In genomic region chr6:160267102-160267501, GRCh38 we compare ENCODE assay signal across 25 cellular contexts. TPM values are rescaled to one million over a fixed set of nuclear protein-coding genes. Genes with fewer than 3 reads are reported as not detected.
DNase-seq lines count a peak whose midpoint lies in the region; ATAC-seq, FAIRE-seq and TF ChIP-seq lines count a peak whose summit lies in the region.
"Had no signal": no experiment of that assay in that cellular context is flagged by ENCODE, and none has a peak within 500 bp of the region (broad histone marks: within the 10 kb centered on the region; RNA-seq: fewer than 3 reads in every experiment).

No MANE protein-coding gene starts in this region.

- peaks cover 0 to 2% (median under 1%) of the 10 kb centered on the region in 4 experiments; a peak in 1 of 7 replicates for H3K4me1 ChIP-seq in H1 (replicated peaks in 1 of 4; ENCODE audit: control insufficient read depth in 3 of 4, insufficient read depth in 4 of 4, low read length in 3 of 4)
- no peaks in the 10 kb centered on the region for H3K4me1 ChIP-seq in ascending aorta

- ATAC-seq in T-helper 17 cell = no peak
- ATAC-seq: GM23338, HCT116 had no signal

- no peak overlapping the region for H4K5ac ChIP-seq in H1 (ENCODE audit: insufficient read length, low read depth, low read length)

- peaks cover 21% of the 10 kb centered on the region for H3K27me3 Mint-ChIP-seq in T-helper 17 cell

- FAIRE-seq in H1 (lab: Jason Lieb, UNC) = no peak
- FAIRE-seq: GM12891, GM18507 had no signal

- H4K8ac ChIP-seq in H1 (ENCODE audit: extremely low read depth, insufficient read depth, low read length) = no peak overlapping the region

- H3K23ac ChIP-seq in H1 (ENCODE audit: insufficient read length) = no peak overlapping the region

- no peak overlapping the region for H3K27ac Mint-ChIP-seq in T-helper 17 cell
- H3K27ac Mint-ChIP-seq: CD4-positive, alpha-beta memory T cell; GM23338; HFFc6 had no signal

- H3K36me3 Mint-ChIP-seq in T-helper 17 cell (ENCODE audit: low read depth) = no peaks in the 10 kb centered on the region
- H3K36me3 Mint-ChIP-seq: CD14-positive monocyte; CD4-positive, alpha-beta memory T cell had no signal

- H3K4ac ChIP-seq in H1 (replicated peaks; ENCODE audit: insufficient read length, low read depth, low read length) = no peak overlapping the region

- H3K9me3 ChIP-seq in H1 (ENCODE audit: insufficient read depth in 2 of 2, low read depth in 1 of 2, low read length in 1 of 2) = no peaks in the 10 kb centered on the region
- no peaks in the 10 kb centered on the region for H3K9me3 ChIP-seq in ascending aorta
- no peaks in the 10 kb centered on the region for H3K9me3 ChIP-seq in T-helper 17 cell (ENCODE audit: control insufficient read depth, low read length, poor library complexity, severe bottlenecking)
- H3K9me3 ChIP-seq: BLaER1 had no signal

- TF ChIP-seq EP300 in H1 (IDR thresholded peaks at IDR 0.05; ENCODE audit: borderline replicate concordance in 1 of 2, low read depth in 2 of 2, low read length in 2 of 2) = no peak

- H2BK20ac ChIP-seq in H1 (ENCODE audit: low read length) = no peak overlapping the region

- H3K23me2 ChIP-seq in H1 (ENCODE audit: low read depth, low read length) = no peaks in the 10 kb centered on the region

- H3K14ac ChIP-seq in H1 (ENCODE audit: insufficient read length) = no peak overlapping the region

- no peak overlapping the region for H3K9ac ChIP-seq in H1 (replicated peaks in 1 of 4; ENCODE audit: extremely low read depth in 1 of 4, low read depth in 3 of 4, low read length in 3 of 4)
- H3K9ac ChIP-seq: BLaER1 had no signal

- no peak overlapping the region for H2BK15ac ChIP-seq in H1 (ENCODE audit: low read length)

- no peak overlapping the region for H2AK5ac ChIP-seq in H1 (ENCODE audit: low read depth, low read length)

- no peak overlapping the region for H2AFZ ChIP-seq in H1 (ENCODE audit: low read length)
- H2AFZ ChIP-seq: GM23338 had no signal

- H2BK5ac ChIP-seq in H1 (ENCODE audit: low read depth, low read length) = no peak overlapping the region

- no peak overlapping the region for H4K91ac ChIP-seq in H1 (replicated peaks; ENCODE audit: insufficient read length, low read length)

- no peak overlapping the region for H3K4me3 ChIP-seq in H1 (ENCODE audit: extremely low read depth in 1 of 4, insufficient read depth in 2 of 4, low read depth in 3 of 4, low read length in 4 of 4)
- no peak overlapping the region for H3K4me3 ChIP-seq in ascending aorta
- H3K4me3 ChIP-seq: BLaER1, GM23338 had no signal

- no peaks in the 10 kb centered on the region for H3K79me2 ChIP-seq in H1 (ENCODE audit: control insufficient read depth in 1 of 2, insufficient read depth in 2 of 2, low read length in 2 of 2)

- no peak overlapping the region for H2BK120ac ChIP-seq in H1 (replicated peaks; ENCODE audit: low read depth, low read length)

- H3K27ac ChIP-seq in H1 (ENCODE audit: low read depth, low read length) = no peak overlapping the region
- no peak overlapping the region for H3K27ac ChIP-seq in ascending aorta
- H3K27ac ChIP-seq: BLaER1, HL-60 had no signal

- H3K27me3 ChIP-seq in H1 (replicated peaks in 1 of 4; ENCODE audit: control insufficient read depth in 3 of 4, extremely low read depth in 1 of 4, insufficient read depth in 3 of 4, low read length in 3 of 4) (no peaks in the 10 kb centered on the region), ascending aorta (no peaks in the 10 kb centered on the region)
- H3K27me3 ChIP-seq: BLaER1 had no signal

- H3K79me1 ChIP-seq in H1 (ENCODE audit: low read depth, low read length) = no peaks in the 10 kb centered on the region

- no peak overlapping the region for H3K18ac ChIP-seq in H1 (ENCODE audit: extremely low read depth, low read length)

- 97% methylated on average over 6 of the region's 6 CpGs; no CpG with 5 or more reads in 1 of the 2 experiments for WGBS in H1 (ENCODE audit: extremely low coverage in 1 of 2, insufficient coverage in 1 of 2, insufficient read length in 1 of 2, insufficient replicate concordance in 2 of 2, low coverage in 1 of 2, low lambda C conversion rate in 2 of 2, missing lambda C conversion rate in 1 of 2), 2 experiments

- DNase-seq in RPMI7951 (ENCODE audit: low read depth) (peak; percentile 38), H1 (ENCODE audit: low read depth in 1 of 2, low spot score in 2 of 2) (no peak), left kidney (ENCODE audit: low read depth, low spot score) (peak; percentile 50), ascending aorta (ENCODE audit: low spot score in 2 of 2) (no peak), T-helper 17 cell (no peak)
- DNase-seq in activated CD8-positive, alpha-beta memory T cell treated with anti-CD3 and anti-CD28 coated beads for 24 hours = no peak
- DNase-seq: 8988T; CD4-positive, alpha-beta memory T cell; DMS153; DMS79; GF-D8; H7; HFFc6; IMR-90 had no signal

- no peaks in the 10 kb centered on the region for H4K20me1 ChIP-seq in H1 (replicated peaks in 1 of 2; ENCODE audit: control insufficient read depth in 1 of 2, insufficient read depth in 2 of 2, low read length in 2 of 2)
- H4K20me1 ChIP-seq: BLaER1 had no signal

- CTCF ChIA-PET in H1 (lab: Charles Lee; ENCODE audit: partially characterized antibody) = interaction anchor here (0.6 to 1.8 kb wide), 6 partner anchors 20 to 129 kb away, joined by 3 to 4 read pairs (median 3); no protein-coding TSS in a partner anchor

- peak; percentile 10 to 19; a peak in 1 of 4 replicates for TF ChIP-seq RAD21 in H1 (IDR thresholded peaks at IDR 0.05 in 1 of 2, conservative IDR thresholded peaks at IDR 0.05 in 1 of 2; ENCODE audit: low read depth in 2 of 2, low read length in 2 of 2)

- no peak overlapping the region for H2BK12ac ChIP-seq in H1 (ENCODE audit: low read depth, low read length)

- no peaks in the 10 kb centered on the region for H3K36me3 ChIP-seq in H1 (ENCODE audit: control insufficient read depth in 2 of 4, insufficient read depth in 4 of 4, low read length in 3 of 4)
- H3K36me3 ChIP-seq in ascending aorta = no peaks in the 10 kb centered on the region
- H3K36me3 ChIP-seq: BLaER1 had no signal

- 0 out of 3 replicates have a peak, but pooled peaks have one; percentile 6 for TF ChIP-seq CTCF in GM12872 (IDR thresholded peaks at IDR 0.05; ENCODE audit: insufficient read depth, low read depth, low read length)
- TF ChIP-seq CTCF in H1 (IDR thresholded peaks at IDR 0.05; ENCODE audit: control extremely low read depth in 1 of 3, insufficient read depth in 1 of 3, low read depth in 1 of 3, low read length in 3 of 3) = no peak
- no peak for TF ChIP-seq CTCF in ascending aorta (IDR thresholded peaks at IDR 0.05)

- POLR2A ChIA-PET in H1 (lab: Charles Lee; ENCODE audit: partially characterized antibody) = no interaction called here

- no peak overlapping the region for H3K56ac ChIP-seq in H1 (replicated peaks; ENCODE audit: insufficient read length, low read depth, low read length)

- TF ChIP-seq POLR2A in H1 (IDR thresholded peaks at IDR 0.05; ENCODE audit: control extremely low read depth in 1 of 2, low read depth in 2 of 2, low read length in 2 of 2) = no peak

- H3K4me2 ChIP-seq in H1 (ENCODE audit: insufficient read depth in 1 of 2, low read depth in 2 of 2, low read length in 2 of 2) = no peak overlapping the region
- H3K4me2 ChIP-seq: BLaER1, GM23338 had no signal

- intact Hi-C loops in ascending aorta (cut with DNase I) = no loop called here

- H3K4me3 Mint-ChIP-seq in T-helper 17 cell = no peak overlapping the region
- H3K4me3 Mint-ChIP-seq: CD14-positive monocyte, GM23338, HFFc6 had no signal

- H3K4me1 Mint-ChIP-seq in T-helper 17 cell = peaks cover 7% of the 10 kb centered on the region
- H3K4me1 Mint-ChIP-seq: CD14-positive monocyte had no signal

TF ChIP-seq in H1, 55 proteins besides CTCF, POLR2A, EP300 and RAD21 (continues in another document):
- TF ChIP-seq FOSL1 (IDR thresholded peaks at IDR 0.05; ENCODE audit: insufficient read depth, low read depth, low read length) (no peak), YY1 (IDR thresholded peaks at IDR 0.05; ENCODE audit: low read depth, low read length) (no peak), EZH2 (IDR thresholded peaks at IDR 0.05; ENCODE audit: low read depth, low read length, severe bottlenecking) (no peak), CEBPB (IDR thresholded peaks at IDR 0.05; ENCODE audit: low read depth, low read length) (no peak), NANOG (IDR thresholded peaks at IDR 0.05; ENCODE audit: insufficient read depth, low read depth, low read length, poor library complexity, severe bottlenecking) (no peak), GTF2F1 (IDR thresholded peaks at IDR 0.05; ENCODE audit: borderline replicate concordance, low read depth, low read length) (no peak), TEAD4 (IDR thresholded peaks at IDR 0.05; ENCODE audit: low read depth, low read length) (no peak), HDAC2 (IDR thresholded peaks at IDR 0.05; ENCODE audit: borderline replicate concordance in 1 of 2, low read depth in 2 of 2, low read length in 2 of 2) (no peak), SP1 (IDR thresholded peaks at IDR 0.05; ENCODE audit: low read depth, low read length) (no peak), BCL11A (IDR thresholded peaks at IDR 0.05; ENCODE audit: low read depth in 2 of 2, low read length in 2 of 2) (no peak), E2F6 (IDR thresholded peaks at IDR 0.05) (no peak), SUZ12 (IDR thresholded peaks at IDR 0.05; ENCODE audit: low read length) (no peak), CTBP2 (IDR thresholded peaks at IDR 0.05; ENCODE audit: borderline replicate concordance, insufficient read depth, insufficient read length, low read length) (no peak), MAX (IDR thresholded peaks at IDR 0.05) (no peak)

RNA-seq across cellular contexts. Expression of gene SLC22A2, which starts 8.5 kb away (rescaled TPM):
- total RNA-seq in RPMI7951 (2014; rRNA removed; shearing (Covaris generic)) = not detected in 2 replicates
- 1.2 and 1.4 TPM in 2 replicates for total RNA-seq in H1 (2021; fragmentation: NEBNext Ultra II Directional; extraction: Animal tissue kit (Norgen Biotek cat#: 25700))
- 0.23 TPM in 1 of 2 replicates, not detected in the other for polyA plus RNA-seq in H1 (2011; rRNA removed)
- 0.23 TPM for polyA plus RNA-seq in H1 (2011; cell fraction: cytosol; rRNA removed)
- 0.24 TPM for polyA plus RNA-seq in H1 (2011; cell fraction: nucleus; rRNA removed)
- 0.24 to 0.57 TPM (median 0.31 TPM) in 4 replicates for polyA plus RNA-seq in H1 (2012, experiment 1 of 2)
- polyA plus RNA-seq in H1 (2012, experiment 2 of 2) = not detected
- 0.75 TPM for polyA plus RNA-seq in H1 (2013, experiment 1 of 2)
- polyA plus RNA-seq in H1 (2013, experiment 2 of 2) = 0.75 TPM
- polyA minus RNA-seq in H1 (2011; rRNA and poly(A)+ RNA removed) = 0.28 and 1.2 TPM in 2 replicates
- polyA minus RNA-seq in H1 (2011; cell fraction: cytosol; rRNA and poly(A)+ RNA removed) = not detected
- polyA minus RNA-seq in H1 (2011; cell fraction: nucleus; rRNA and poly(A)+ RNA removed) = 0.40 TPM
- not detected for total RNA-seq in ascending aorta
- not detected for total RNA-seq in T-helper 17 cell
- total RNA-seq: A673; CD4-positive, alpha-beta memory T cell; HFFc6; HT1080; IMR-90 had no signal
- polyA plus RNA-seq: AG04450; CD14-positive monocyte; CD4-positive, alpha-beta memory T cell; IMR-90 had no signal

Comparison
In these comparisons a context has a peak if more than half of its experiments do, and no peak if none do; other contexts are left out.
1. DNase-seq: peak in RPMI7951 (single experiment) and left kidney (single experiment); none in H1 (0 of 2), activated CD8-positive, alpha-beta memory T cell treated with anti-CD3 and anti-CD28 coated beads for 24 hours (single experiment), ascending aorta (0 of 2) and T-helper 17 cell (0 of 3).